Comparison of ENCODE assay signal across 18 cellular contexts in genomic region chr4:84804126-84804525, GRCh38.
DNase-seq lines count a peak whose midpoint lies in the region; ATAC-seq, FAIRE-seq and TF ChIP-seq lines count a peak whose summit lies in the region.
"Had no signal": no experiment of that assay in that cellular context is flagged by ENCODE, and none has a peak within 500 bp of the region (broad histone marks: within the 10 kb centered on the region; RNA-seq: fewer than 3 reads in every experiment).

No MANE protein-coding gene starts in this region.

- CTCF ChIA-PET in PC-3 (lab: Charles Lee), result no interaction called here
- CTCF ChIA-PET in WTC11 (lab: Charles Lee), result no interaction called here

- H3K4me3 Mint-ChIP-seq in WTC11, result no peak overlapping the region
- H3K4me3 Mint-ChIP-seq: stimulated activated naive B cell treated with anti-CD40 and anti-IgM and Interleukin-4, amounts not matched to agents 10 μg/mL and 1 μg/mL and 100 μg/mL, for 72 hours; type B pancreatic cell had no signal

- no peak overlapping the region for H4K8ac ChIP-seq in mesenchymal stem cell (ENCODE audit: low read length)

- peaks cover 33% of the 10 kb centered on the region for H3K4me1 ChIP-seq in PC-3 (ENCODE audit: insufficient read depth, low read length)
- H3K4me1 ChIP-seq in endocrine pancreas (ENCODE audit: control insufficient read depth, insufficient read depth, low read length), result peaks cover 17% of the 10 kb centered on the region
- no peaks in the 10 kb centered on the region for H3K4me1 ChIP-seq in mesenchymal stem cell (ENCODE audit: control insufficient read depth, insufficient read depth, low read depth, low read length)
- peaks cover 0 to 7% (median 3%) of the 10 kb centered on the region in 4 donors for H3K4me1 ChIP-seq in esophagus muscularis mucosa
- H3K4me1 ChIP-seq: parathyroid adenoma had no signal

- TF ChIP-seq CTCF in PC-3 (conservative IDR thresholded peaks at IDR 0.05; ENCODE audit: low read depth, low read length) (no peak), WTC11 (IDR thresholded peaks at IDR 0.05) (no peak), esophagus muscularis mucosa (IDR thresholded peaks at IDR 0.05) (no peak)

- H2BK12ac ChIP-seq in mesenchymal stem cell (ENCODE audit: low read length in 2 of 2), result no peak overlapping the region

- no peaks in the 10 kb centered on the region for H3K79me2 ChIP-seq in PC-3 (ENCODE audit: low read length)
- H3K79me2 ChIP-seq: parathyroid adenoma had no signal

- no peak overlapping the region for H4K91ac ChIP-seq in mesenchymal stem cell (ENCODE audit: low read length)

- H3K27ac ChIP-seq in PC-3 (ENCODE audit: low read length) (peak overlapping the region; percentile 72), mesenchymal stem cell (ENCODE audit: low read length, poor library complexity, severe bottlenecking) (no peak overlapping the region), esophagus muscularis mucosa (replicated peaks in 1 of 4) (no peak overlapping the region)
- H3K27ac ChIP-seq: heart right ventricle, parathyroid adenoma had no signal

- H3K4me3 ChIP-seq in PC-3 (ENCODE audit: low read length) (peak overlapping the region; percentile 33; the same call in 1 of the 2 replicates), endocrine pancreas (ENCODE audit: control insufficient read depth, insufficient read depth, low read length) (peak overlapping the region; percentile 53), mesenchymal stem cell (ENCODE audit: insufficient read depth in 1 of 2, low read depth in 1 of 2, low read length in 2 of 2) (no peak overlapping the region), esophagus muscularis mucosa (no peak overlapping the region)
- H3K4me3 ChIP-seq: heart right ventricle had no signal

- peaks cover 24% of the 10 kb centered on the region for H3K36me3 Mint-ChIP-seq in WTC11
- H3K36me3 Mint-ChIP-seq: stimulated activated naive B cell treated with anti-CD40 and anti-IgM and Interleukin-4, amounts not matched to agents 10 μg/mL and 1 μg/mL and 100 μg/mL, for 72 hours had no signal

- H3K27ac Mint-ChIP-seq in WTC11, result no peak overlapping the region
- H3K27ac Mint-ChIP-seq: activated T-helper 2 cell treated with anti-CD3 and anti-CD28 coated beads, Interferon-gamma antibody, Interleukin-2, Interleukin-4, amounts not matched to agents 10 μg/mL and 5 μg/mL and 100 μg/mL, durations not matched to agents 14 hours and 24 hours and 36 hours; stimulated activated naive B cell treated with anti-CD40 and anti-IgM and Interleukin-4, amounts not matched to agents 10 μg/mL and 1 μg/mL and 100 μg/mL, for 72 hours; type B pancreatic cell had no signal

- peak; percentile 4 for DNase-seq in AG08395 (ENCODE audit: low spot score)
- no peak for DNase-seq in PC-3
- DNase-seq in mesenchymal stem cell, result peak; percentile 22
- DNase-seq in WTC11 (ENCODE audit: low spot score), result no peak
- no peak for DNase-seq in COR-L47 (lab: John Stamatoyannopoulos, UW)
- DNase-seq in GM12891 (ENCODE audit: insufficient read length, low spot score), result no peak
- no peak for DNase-seq in esophagus muscularis mucosa (ENCODE audit: extremely low spot score)
- DNase-seq: heart right ventricle; NCI-H1436 treated with DMSO at 0.1 percent for 48 hours; NCI-H345; SHP77; stimulated activated naive B cell treated with anti-CD40 and anti-IgM and Interleukin-4, amounts not matched to agents 10 μg/mL and 1 μg/mL and 100 μg/mL, for 72 hours had no signal

- H3K9me3 ChIP-seq in PC-3 (ENCODE audit: low read length), result no peaks in the 10 kb centered on the region
- H3K9me3 ChIP-seq in endocrine pancreas (ENCODE audit: control insufficient read depth, low read length), result no peaks in the 10 kb centered on the region
- H3K9me3 ChIP-seq in mesenchymal stem cell (ENCODE audit: control insufficient read depth, low read length), result no peaks in the 10 kb centered on the region
- no peaks in the 10 kb centered on the region for H3K9me3 ChIP-seq in esophagus muscularis mucosa
- H3K9me3 ChIP-seq: heart right ventricle had no signal

- no TSS peak for BruUV-seq in PC-3 (replicated peaks; lab: Mats Ljungman, UMichigan)

- no peak overlapping the region for H2AK5ac ChIP-seq in mesenchymal stem cell (ENCODE audit: low read length, severe bottlenecking)

- ATAC-seq in PC-3 (peak; percentile 25; the same call in 1 of the 2 replicates), WTC11 (no peak)
- ATAC-seq: activated CD4-positive, CD25-positive, alpha-beta regulatory T cell treated with anti-CD3 and anti-CD28 coated beads, Interleukin-2, amount 50 U/mL, for 24 hours; stimulated activated naive B cell treated with anti-CD40 and anti-IgM and Interleukin-4, amounts not matched to agents 10 μg/mL and 1 μg/mL and 100 μg/mL, for 72 hours had no signal

- no peaks in the 10 kb centered on the region for H3K27me3 Mint-ChIP-seq in WTC11 (ENCODE audit: low read depth)
- H3K27me3 Mint-ChIP-seq: stimulated activated naive B cell treated with anti-CD40 and anti-IgM and Interleukin-4, amounts not matched to agents 10 μg/mL and 1 μg/mL and 100 μg/mL, for 72 hours; type B pancreatic cell had no signal

- H2AFZ ChIP-seq in PC-3 (ENCODE audit: low read length), result no peak overlapping the region
- H2AFZ ChIP-seq in mesenchymal stem cell (ENCODE audit: low read depth, low read length), result no peak overlapping the region
- H2AFZ ChIP-seq: parathyroid adenoma had no signal

- 93% methylated on average over 4 of the region's 4 CpGs for WGBS in mesenchymal stem cell
- WGBS in esophagus muscularis mucosa, result 69% methylated on average over 4 of the region's 4 CpGs

- H2BK120ac ChIP-seq in mesenchymal stem cell (ENCODE audit: low read depth, low read length), result no peak overlapping the region

- no peak overlapping the region for H3K4ac ChIP-seq in mesenchymal stem cell (ENCODE audit: low read depth in 1 of 2, low read length in 2 of 2)

- no peak for TF ChIP-seq EP300 in esophagus muscularis mucosa (IDR thresholded peaks at IDR 0.05)

- FAIRE-seq in GM12891 (lab: Jason Lieb, UNC), result no peak
- FAIRE-seq: GM12892 had no signal

- H3F3A ChIP-seq in PC-3 (ENCODE audit: low read length, unreplicated experiment), result no peaks in the 10 kb centered on the region

- H3K9ac ChIP-seq in PC-3 (ENCODE audit: low read length), result no peak overlapping the region
- H3K9ac ChIP-seq in endocrine pancreas (ENCODE audit: control insufficient read depth, insufficient read depth, low read length), result no peak overlapping the region
- peak overlapping the region; percentile 77 for H3K9ac ChIP-seq in mesenchymal stem cell (ENCODE audit: low read length)
- H3K9ac ChIP-seq: parathyroid adenoma had no signal

- H3K14ac ChIP-seq in mesenchymal stem cell (ENCODE audit: low read length in 2 of 2), result no peak overlapping the region

- H3K9me3 Mint-ChIP-seq in WTC11, result no peaks in the 10 kb centered on the region
- H3K9me3 Mint-ChIP-seq: activated T-helper 2 cell treated with anti-CD3 and anti-CD28 coated beads, Interferon-gamma antibody, Interleukin-2, Interleukin-4, amounts not matched to agents 10 μg/mL and 5 μg/mL and 100 μg/mL, durations not matched to agents 14 hours and 24 hours and 36 hours; stimulated activated naive B cell treated with anti-CD40 and anti-IgM and Interleukin-4, amounts not matched to agents 10 μg/mL and 1 μg/mL and 100 μg/mL, for 72 hours; type B pancreatic cell had no signal

- H3K4me2 ChIP-seq in PC-3 (ENCODE audit: low read length), result peak overlapping the region; percentile 70
- no peak overlapping the region for H3K4me2 ChIP-seq in mesenchymal stem cell (ENCODE audit: low read length, poor library complexity, severe bottlenecking)

- H2BK5ac ChIP-seq in mesenchymal stem cell (ENCODE audit: low read depth, low read length, poor library complexity, severe bottlenecking), result no peak overlapping the region

- no peaks in the 10 kb centered on the region for H3K9me2 ChIP-seq in PC-3 (replicated peaks; ENCODE audit: low read length)

- no peak overlapping the region for H3K18ac ChIP-seq in mesenchymal stem cell (ENCODE audit: low read depth in 1 of 2, low read length in 2 of 2)

- H3K79me1 ChIP-seq in mesenchymal stem cell (replicated peaks; ENCODE audit: low read length, poor library complexity, severe bottlenecking), result peaks cover 8% of the 10 kb centered on the region

- 0 out of 2 replicates have a peak, but pooled peaks cover 9% of the 10 kb centered on the region for H4K20me1 ChIP-seq in PC-3 (ENCODE audit: low read length)

- POLR2A ChIA-PET in PC-3 (lab: Charles Lee; ENCODE audit: unreplicated experiment) (no interaction called here), WTC11 (lab: Charles Lee) (no interaction called here)

- intact Hi-C loops in PC-3 (cut with micrococcal nuclease), result loop anchor here (5.0 kb wide), 1 partner anchor 163 kb away; the partner anchor contains the start of gene WDFY3
- intact Hi-C loops in esophagus muscularis mucosa (cut with DNase I), result no loop called here

- H3K27me3 ChIP-seq in PC-3 (ENCODE audit: low read length), result no peaks in the 10 kb centered on the region
- no peaks in the 10 kb centered on the region for H3K27me3 ChIP-seq in endocrine pancreas (ENCODE audit: control insufficient read depth, insufficient read depth, low read length)
- no peaks in the 10 kb centered on the region for H3K27me3 ChIP-seq in mesenchymal stem cell (ENCODE audit: control insufficient read depth in 1 of 2, insufficient read depth in 1 of 2, low read length in 2 of 2)
- no peaks in the 10 kb centered on the region for H3K27me3 ChIP-seq in esophagus muscularis mucosa
- H3K27me3 ChIP-seq: heart right ventricle had no signal

- H3K36me3 ChIP-seq in PC-3 (ENCODE audit: low read depth, low read length) (peaks cover 5% of the 10 kb centered on the region; the same call in 1 of the 2 replicates), endocrine pancreas (ENCODE audit: control insufficient read depth, insufficient read depth, low read length) (no peaks in the 10 kb centered on the region), mesenchymal stem cell (ENCODE audit: control insufficient read depth in 1 of 2, insufficient read depth in 2 of 2, low read depth in 1 of 2, low read length in 2 of 2) (peaks cover 19 to 67% of the 10 kb centered on the region in 2 experiments), esophagus muscularis mucosa (peaks cover 21 to 59% (median 29%) of the 10 kb centered on the region in 4 donors)

- H3K4me1 Mint-ChIP-seq in WTC11, result no peaks in the 10 kb centered on the region
- H3K4me1 Mint-ChIP-seq: stimulated activated naive B cell treated with anti-CD40 and anti-IgM and Interleukin-4, amounts not matched to agents 10 μg/mL and 1 μg/mL and 100 μg/mL, for 72 hours had no signal

- H2BK15ac ChIP-seq in mesenchymal stem cell (ENCODE audit: low read depth, poor library complexity, severe bottlenecking), result no peak overlapping the region

- no peak overlapping the region for H3K23ac ChIP-seq in mesenchymal stem cell (ENCODE audit: low read length in 2 of 2)

- TF ChIP-seq POLR2A in GM12891 (IDR thresholded peaks at IDR 0.05; ENCODE audit: low read depth, low read length) (no peak), esophagus muscularis mucosa (IDR thresholded peaks at IDR 0.05; ENCODE audit: low read depth) (no peak)

TF ChIP-seq in WTC11, 78 proteins besides CTCF, POLR2A, EP300 and RAD21 (continues in another document):
- TF ChIP-seq NR2C2 (CRISPR knock-in tag; IDR thresholded peaks at IDR 0.05), result no peak
- no peak for TF ChIP-seq NFE2L1 (CRISPR knock-in tag; IDR thresholded peaks at IDR 0.05)
- no peak for TF ChIP-seq JUN (CRISPR knock-in tag; IDR thresholded peaks at IDR 0.05)

TF ChIP-seq in GM12891, 5 proteins besides CTCF, POLR2A, EP300 and RAD21 (continues in another document):
- TF ChIP-seq TAF1 (IDR thresholded peaks at IDR 0.05; ENCODE audit: low read depth, low read length) (no peak), POU2F2 (IDR thresholded peaks at IDR 0.05; ENCODE audit: low read depth, low read length) (no peak)

Comparison
In these comparisons a context has a peak if more than half of its experiments do, and no peak if none do; other contexts are left out.
1. DNase-seq: peak in AG08395 (single experiment) and mesenchymal stem cell (single experiment); none in PC-3 (single experiment), WTC11 (single experiment), COR-L47 (single experiment), GM12891 (single experiment) and esophagus muscularis mucosa (single experiment).
2. H3K4me3 ChIP-seq: peak in PC-3 (single experiment) and endocrine pancreas (single experiment); none in mesenchymal stem cell (0 of 2) and esophagus muscularis mucosa (0 of 4).